11 cellular contexts compared by ENCODE assay signal in genomic region chr9:649128-650074, GRCh38.
DNase-seq lines count a peak whose midpoint lies in the region; ATAC-seq and TF ChIP-seq lines count a peak whose summit lies in the region.
"Had no signal": no experiment of that assay in that cellular context is flagged by ENCODE, and none has a peak within 500 bp of the region (broad histone marks: within the 10 kb centered on the region; RNA-seq: fewer than 3 reads in every experiment).

No MANE protein-coding gene starts in this region.

- H3K4me3 Mint-ChIP-seq in WTC11 = peak overlapping the region; percentile 55
- no peak overlapping the region for H3K4me3 Mint-ChIP-seq in stimulated activated naive B cell treated with anti-CD40 and anti-IgM and Interleukin-4, amounts not matched to agents 10 μg/mL and 1 μg/mL and 100 μg/mL, for 72 hours

- intact Hi-C loops in left ventricle myocardium superior (cut with micrococcal nuclease) (no loop called here), right lobe of liver (cut with DNase I) (no loop called here)

- TF ChIP-seq POLR2A in right lobe of liver (IDR thresholded peaks at IDR 0.05) = no peak

- ATAC-seq in WTC11 = no peak; the same call in 1 of the 2 replicates
- ATAC-seq in left ventricle myocardium superior = peak; percentile 46
- peak; percentile 73 to 76 for ATAC-seq in stimulated activated naive B cell treated with anti-CD40 and anti-IgM and Interleukin-4, amounts not matched to agents 10 μg/mL and 1 μg/mL and 100 μg/mL, for 72 hours (replicated peaks)
- ATAC-seq in right lobe of liver = no peak
- no peak for ATAC-seq in HG02623 (IDR thresholded peaks at IDR 0.05; ENCODE audit: unreplicated experiment)

- no peaks in the 10 kb centered on the region for H3K36me3 Mint-ChIP-seq in WTC11
- no peaks in the 10 kb centered on the region for H3K36me3 Mint-ChIP-seq in stimulated activated naive B cell treated with anti-CD40 and anti-IgM and Interleukin-4, amounts not matched to agents 10 μg/mL and 1 μg/mL and 100 μg/mL, for 72 hours

- H3K9me3 ChIP-seq in right lobe of liver = no peaks in the 10 kb centered on the region

- H3K4me1 Mint-ChIP-seq in WTC11 = peaks cover 55% of the 10 kb centered on the region
- peaks cover 17 to 47% of the 10 kb centered on the region in 2 donors for H3K4me1 Mint-ChIP-seq in stimulated activated naive B cell treated with anti-CD40 and anti-IgM and Interleukin-4, amounts not matched to agents 10 μg/mL and 1 μg/mL and 100 μg/mL, for 72 hours

- WGBS in right lobe of liver (ENCODE audit: insufficient coverage, low coverage, low lambda C conversion rate, missing lambda C conversion rate) = 70% methylated on average over 8 of the region's 9 CpGs

- H3K4me3 ChIP-seq in right lobe of liver = no peak overlapping the region

- CTCF ChIA-PET in WTC11 (lab: Charles Lee) = interaction anchor here (0.8 to 1.7 kb wide), 3 partner anchors 107 to 115 kb away, joined by 3 to 4 read pairs (median 4); no protein-coding TSS in a partner anchor

- no peak overlapping the region; the same call in 1 of the 2 replicates for H3K27ac Mint-ChIP-seq in WTC11
- peak overlapping the region; percentile 74 for H3K27ac Mint-ChIP-seq in stimulated activated naive B cell treated with anti-CD40 and anti-IgM and Interleukin-4, amounts not matched to agents 10 μg/mL and 1 μg/mL and 100 μg/mL, for 72 hours

- no peak overlapping the region for H3K27ac ChIP-seq in right lobe of liver
- H3K27ac ChIP-seq: 22Rv1 had no signal

- no peaks in the 10 kb centered on the region for H3K9me3 Mint-ChIP-seq in WTC11
- H3K9me3 Mint-ChIP-seq in stimulated activated naive B cell treated with anti-CD40 and anti-IgM and Interleukin-4, amounts not matched to agents 10 μg/mL and 1 μg/mL and 100 μg/mL, for 72 hours = no peaks in the 10 kb centered on the region
- H3K9me3 Mint-ChIP-seq: activated CD4-positive, alpha-beta T cell treated with anti-CD3 and anti-CD28 coated beads, Interleukin-2, amount 10 ng/mL, durations not matched to agents 24 days and 14 days had no signal

- H3K27me3 Mint-ChIP-seq in WTC11 (ENCODE audit: low read depth) = no peaks in the 10 kb centered on the region
- H3K27me3 Mint-ChIP-seq in stimulated activated naive B cell treated with anti-CD40 and anti-IgM and Interleukin-4, amounts not matched to agents 10 μg/mL and 1 μg/mL and 100 μg/mL, for 72 hours = no peaks in the 10 kb centered on the region
- H3K27me3 Mint-ChIP-seq: activated CD4-positive, alpha-beta T cell treated with anti-CD3 and anti-CD28 coated beads, Interleukin-2, amount 10 ng/mL, durations not matched to agents 24 days and 14 days had no signal

- POLR2A ChIA-PET in WTC11 (lab: Charles Lee) = no interaction called here

- no peaks in the 10 kb centered on the region for H3K4me1 ChIP-seq in right lobe of liver

- H3K27me3 ChIP-seq in right lobe of liver = no peaks in the 10 kb centered on the region

- peak; percentile 15 for DNase-seq in DMS79 (lab: John Stamatoyannopoulos, UW)
- DNase-seq in DMS79 treated with DMSO at 0.1 percent for 48 hours (lab: John Stamatoyannopoulos, UW) = no peak
- no peak for DNase-seq in WTC11 (ENCODE audit: low spot score)
- DNase-seq in left ventricle myocardium superior = no peak
- no peak for DNase-seq in stimulated activated naive B cell treated with anti-CD40 and anti-IgM and Interleukin-4, amounts not matched to agents 10 μg/mL and 1 μg/mL and 100 μg/mL, for 72 hours
- DNase-seq in DMS 273 treated with DMSO at 0.1 percent for 48 hours (lab: John Stamatoyannopoulos, UW) = no peak
- DNase-seq in right lobe of liver = no peak
- DNase-seq: NCI-H1092 treated with DMSO at 0.1 percent for 48 hours had no signal

- no peaks in the 10 kb centered on the region for H3K36me3 ChIP-seq in right lobe of liver

- TF ChIP-seq CTCF in WTC11 (IDR thresholded peaks at IDR 0.05) (no peak), right lobe of liver (IDR thresholded peaks at IDR 0.05) (no peak)

TF ChIP-seq in WTC11, 78 proteins besides CTCF, POLR2A, EP300 and RAD21:
- 0 out of 2 replicates have a peak, but pooled peaks have one; percentile 10 for TF ChIP-seq MAX (CRISPR knock-in tag; IDR thresholded peaks at IDR 0.05)
- no peak for TF ChIP-seq HMGXB4 (CRISPR knock-in tag; IDR thresholded peaks at IDR 0.05)

Comparison
In these comparisons a context has a peak if more than half of its experiments do, and no peak if none do; other contexts are left out.
1. ATAC-seq: peak in left ventricle myocardium superior (single experiment) and stimulated activated naive B cell treated with anti-CD40 and anti-IgM and Interleukin-4, amounts not matched to agents 10 μg/mL and 1 μg/mL and 100 μg/mL, for 72 hours (2 of 2); none in WTC11 (single experiment), right lobe of liver (0 of 4) and HG02623 (single experiment).